Comparison of ENCODE assay signal across 35 cellular contexts in the genomic region with DNA sequence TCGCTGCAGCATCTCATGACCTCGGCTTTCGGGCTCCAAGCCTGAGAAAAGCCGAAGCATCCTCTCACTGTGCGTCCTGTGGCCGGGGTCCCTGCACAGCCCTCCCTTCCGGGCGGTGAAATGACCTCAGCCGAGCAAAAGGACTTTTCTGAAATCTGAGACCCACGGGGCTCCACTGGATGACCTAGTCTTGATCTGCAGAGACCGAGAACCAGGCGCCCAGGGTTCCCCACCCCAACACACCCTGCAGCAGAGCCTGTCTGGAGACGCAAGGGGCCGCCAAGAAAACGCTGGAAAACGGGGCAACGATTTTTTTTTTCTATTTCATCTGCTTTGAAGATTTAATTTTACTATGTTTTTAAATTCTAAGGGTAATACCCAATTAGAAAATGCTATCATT. TPM values are rescaled to one million over a fixed set of nuclear protein-coding genes. Genes with fewer than 3 reads are reported as not detected.
"Had no signal": no experiment of that assay in that cellular context is flagged by ENCODE, and none has a peak within 500 bp of the region (broad histone marks: within the 10 kb centered on the region; RNA-seq: fewer than 3 reads in every experiment).

No MANE protein-coding gene starts in this region.

- DNase-seq: activated B cell treated with CpG ODN at 0.5 μM for 24 hours; activated CD4-positive, alpha-beta memory T cell treated with anti-CD3 and anti-CD28 coated beads for 36 hours; activated CD4-positive, alpha-beta T cell treated with anti-CD3 and anti-CD28 coated beads for 4 hours; activated CD4-positive, alpha-beta T cell treated with anti-CD3 and anti-CD28 coated beads, Interleukin-2, amount 10 ng/mL, durations not matched to agents 24 days and 14 days; activated CD4-positive, alpha-beta T cell treated with anti-CD3 and anti-CD28 coated beads, Interleukin-2, amount 50 U/mL, for 1 hour; activated CD4-positive, alpha-beta T cell treated with anti-CD3 and anti-CD28 coated beads, Interleukin-2, amount 50 U/mL, for 4 hours; activated CD4-positive, CD25-positive, alpha-beta regulatory T cell treated with anti-CD3 and anti-CD28 coated beads, Interleukin-2, amount 50 U/mL, for 72 hours; activated CD8-positive, alpha-beta memory T cell treated with anti-CD3 and anti-CD28 coated beads for 24 hours; activated CD8-positive, alpha-beta memory T cell treated with anti-CD3 and anti-CD28 coated beads, Interleukin-2, amount 10 ng/mL, durations not matched to agents 7 days and 5 days; activated CD8-positive, alpha-beta memory T cell treated with anti-CD3 and anti-CD28 coated beads, Interleukin-2, amount 50 U/mL, for 48 hours; activated CD8-positive, alpha-beta T cell treated with anti-CD3 and anti-CD28 coated beads for 36 hours; activated effector memory CD4-positive, alpha-beta T cell treated with Interleukin-2 at 50 U/mL for 16 hours; activated gamma-delta T cell; activated naive CD4-positive, alpha-beta T cell treated with anti-CD3 and anti-CD28 coated beads, Interleukin-2, amount 10 ng/mL, durations not matched to agents 7 days and 5 days; activated naive CD4-positive, alpha-beta T cell treated with Interleukin-2 at 50 U/mL for 16 hours; activated naive CD8-positive, alpha-beta T cell treated with anti-CD3 and anti-CD28 coated beads, Interleukin-2, amount 10 ng/mL, durations not matched to agents 7 days and 5 days; activated naive CD8-positive, alpha-beta T cell treated with anti-CD3 and anti-CD28 coated beads, Interleukin-2, amount 50 U/mL, for 24 hours; activated T-cell treated with anti-CD3 and anti-CD28 coated beads, Interleukin-2, amount 50 U/mL, for 24 hours; activated T-cell treated with anti-CD3 and anti-CD28 coated beads, Interleukin-2, amount 50 U/mL, for 48 hours; amygdala; anterior cingulate cortex; caudate nucleus; cerebellar nuclear complex; T-cell; T-helper 17 cell had no signal

- ATAC-seq: activated CD8-positive, alpha-beta memory T cell treated with anti-CD3 and anti-CD28 coated beads, Interleukin-2, amount 10 ng/mL, durations not matched to agents 7 days and 5 days; activated CD8-positive, alpha-beta T cell treated with anti-CD3 and anti-CD28 coated beads for 36 hours; activated naive CD8-positive, alpha-beta T cell treated with anti-CD3 and anti-CD28 coated beads, Interleukin-2, amount 50 U/mL, for 24 hours; T-cell; T-helper 17 cell had no signal

- FAIRE-seq: bronchial epithelial cell, TTC549 had no signal

- H3K27me3 ChIP-seq: ascending aorta had no signal

- H3K27ac ChIP-seq: ascending aorta, cardiac muscle cell, VCaP had no signal

- H3K4me3 ChIP-seq: ascending aorta, cardiac muscle cell had no signal

- H3K9me3 ChIP-seq: ascending aorta had no signal

- H3K4me1 ChIP-seq: ascending aorta had no signal

- H3K36me3 ChIP-seq: ascending aorta, cardiac muscle cell had no signal

RNA-seq across cellular contexts. Expression of a gene that starts 31.7 kb away (rescaled TPM):
- total RNA-seq: activated B cell treated with CpG ODN at 0.5 μM for 24 hours; activated CD4-positive, alpha-beta memory T cell treated with anti-CD3 and anti-CD28 coated beads for 36 hours; activated CD4-positive, alpha-beta T cell treated with anti-CD3 and anti-CD28 coated beads, Interleukin-2, amount 10 ng/mL, durations not matched to agents 24 days and 14 days; activated CD8-positive, alpha-beta memory T cell treated with anti-CD3 and anti-CD28 coated beads, Interleukin-2, amount 10 ng/mL, durations not matched to agents 7 days and 5 days; activated CD8-positive, alpha-beta T cell treated with anti-CD3 and anti-CD28 coated beads for 36 hours; activated naive CD8-positive, alpha-beta T cell treated with anti-CD3 and anti-CD28 coated beads, Interleukin-2, amount 10 ng/mL, durations not matched to agents 7 days and 5 days; activated T-helper 2 cell treated with anti-CD3 and anti-CD28 coated beads, Interferon-gamma antibody, Interleukin-2, Interleukin-4, amounts not matched to agents 10 μg/mL and 5 μg/mL and 100 μg/mL, durations not matched to agents 14 hours and 24 hours and 36 hours; ascending aorta; bronchial epithelial cell; cardiac muscle cell; chondrocyte; T-cell; T-helper 1 cell treated with Interleukin-12 subunit alpha and Interleukin-12 subunit beta and Interleukin-4 antibody, amounts not matched to agents 30 ng/mL and 1 ng/mL, for 36 hours; T-helper 17 cell; T-helper 2 cell treated with Interferon-gamma antibody and Interleukin-4, amounts not matched to agents 100 ng/mL and 5 ng/mL, for 36 hours had no signal
- polyA plus RNA-seq: adipose tissue, cardiac muscle cell had no signal
